In genomic region chr12:108600702-108601007, GRCh38 we compare ENCODE assay signal across 27 cellular contexts. TPM values are rescaled to one million over a fixed set of nuclear protein-coding genes. Genes with fewer than 3 reads are reported as not detected.
"Had no signal": no experiment of that assay in that cellular context is flagged by ENCODE, and none has a peak within 500 bp of the region (broad histone marks: within the 10 kb centered on the region; RNA-seq: fewer than 3 reads in every experiment).

No MANE protein-coding gene starts in this region.

- H3K27me3 Mint-ChIP-seq: naive thymus-derived CD8-positive, alpha-beta T cell; stimulated activated naive CD8-positive, alpha-beta T cell treated with anti-CD3 and anti-CD28 coated beads, Interleukin-15, amount 100 ng/mL, for 72 hours had no signal

- H3K27ac ChIP-seq: colonic mucosa, esophagus muscularis mucosa, foreskin keratinocyte, heart right ventricle, left lung, parathyroid adenoma, right lobe of liver, suprapubic skin, transverse colon, vagina had no signal

- H3K9me3 ChIP-seq: colonic mucosa, esophagus muscularis mucosa, heart right ventricle, left lung, right lobe of liver, suprapubic skin, transverse colon, vagina had no signal

- H3K36me3 Mint-ChIP-seq: naive thymus-derived CD8-positive, alpha-beta T cell had no signal

- H2AFZ ChIP-seq: parathyroid adenoma had no signal

- H3K79me2 ChIP-seq: parathyroid adenoma had no signal

- H3K9ac ChIP-seq: parathyroid adenoma had no signal

- H3K4me3 Mint-ChIP-seq: dendritic cell treated with granulocyte-macrophage colony-stimulating factor and Interleukin-4, amounts not matched to agents 40 ng/mL and 50 ng/mL, for 4 days; naive thymus-derived CD8-positive, alpha-beta T cell; stimulated activated naive CD8-positive, alpha-beta T cell treated with anti-CD3 and anti-CD28 coated beads, Interleukin-15, amount 100 ng/mL, for 72 hours had no signal

- H3K9me3 Mint-ChIP-seq: dendritic cell treated with granulocyte-macrophage colony-stimulating factor and Interleukin-4, amounts not matched to agents 40 ng/mL and 50 ng/mL, for 4 days; naive thymus-derived CD8-positive, alpha-beta T cell had no signal

- H3K36me3 ChIP-seq: colonic mucosa, esophagus muscularis mucosa, heart right ventricle, left lung, right lobe of liver, suprapubic skin, transverse colon, vagina had no signal

- H3K4me3 ChIP-seq: colonic mucosa, esophagus muscularis mucosa, heart right ventricle, left lung, right lobe of liver, suprapubic skin, transverse colon, vagina had no signal

- H3K27me3 ChIP-seq: colonic mucosa, right lobe of liver, suprapubic skin, transverse colon, vagina had no signal

- ATAC-seq: foreskin keratinocyte; heart right ventricle; left cardiac atrium; left lung; naive thymus-derived CD8-positive, alpha-beta T cell; right lobe of liver; stimulated activated naive CD8-positive, alpha-beta T cell treated with anti-CD3 and anti-CD28 coated beads, Interleukin-15, amount 100 ng/mL, for 72 hours had no signal

- H3K4me1 ChIP-seq: colonic mucosa, foreskin keratinocyte, left lung, right lobe of liver, transverse colon had no signal

- H3K27ac Mint-ChIP-seq: dendritic cell treated with granulocyte-macrophage colony-stimulating factor and Interleukin-4, amounts not matched to agents 40 ng/mL and 50 ng/mL, for 4 days; progenitor cell of endocrine pancreas; stimulated activated naive CD8-positive, alpha-beta T cell treated with anti-CD3 and anti-CD28 coated beads, Interleukin-15, amount 100 ng/mL, for 72 hours had no signal

- DNase-seq: colonic mucosa; effector memory CD4-positive, alpha-beta T cell; foreskin keratinocyte; glutamatergic neuron; heart right ventricle; hippocampal formation; left cardiac atrium; left lung; mammary epithelial cell; naive thymus-derived CD8-positive, alpha-beta T cell; right lobe of liver; small intestine; stimulated activated CD4-positive, alpha-beta T cell treated with anti-CD3 and anti-CD28 coated beads, Interleukin-15, amount 100 ng/mL, for 24 hours; stimulated activated CD4-positive, alpha-beta T cell treated with anti-CD3 and anti-CD28 coated beads, Interleukin-4, amount 100 ng/mL, for 1 hour; stimulated activated CD8-positive, alpha-beta memory T cell treated with anti-CD3 and anti-CD28 coated beads, Interleukin-4, amount 100 ng/mL, for 48 hours; stimulated activated naive CD4-positive, alpha-beta T cell; stimulated activated naive CD8-positive, alpha-beta T cell treated with anti-CD3 and anti-CD28 coated beads, Interleukin-15, amount 100 ng/mL, for 72 hours; transverse colon had no signal

RNA-seq across cellular contexts. Expression of gene TMEM119, which starts 2.8 kb away (rescaled TPM):
- total RNA-seq: endothelial cell of umbilical vein, foreskin keratinocyte, kidney epithelial cell, progenitor cell of endocrine pancreas had no signal
- polyA plus RNA-seq: endothelial cell of umbilical vein, mammary epithelial cell, neural cell had no signal

RNA-seq across cellular contexts. Expression of gene SELPLG, which starts 33.0 kb away (rescaled TPM):
- total RNA-seq: progenitor cell of endocrine pancreas had no signal
